Comparison of ENCODE assay signal across 9 cellular contexts in genomic region chr18:7177131-7177744, GRCh38. TPM values are rescaled to one million over a fixed set of nuclear protein-coding genes. Genes with fewer than 3 reads are reported as not detected.
DNase-seq lines count a peak whose midpoint lies in the region; ATAC-seq and TF ChIP-seq lines count a peak whose summit lies in the region.
"Had no signal": no experiment of that assay in that cellular context is flagged by ENCODE, and none has a peak within 500 bp of the region (broad histone marks: within the 10 kb centered on the region; RNA-seq: fewer than 3 reads in every experiment).

No MANE protein-coding gene starts in this region.

- no peaks in the 10 kb centered on the region for H3K36me3 ChIP-seq in hepatocyte (replicated peaks; ENCODE audit: insufficient read depth, low read depth)

- ATAC-seq in stimulated activated naive B cell treated with anti-CD40 and anti-IgM and Interleukin-4, amounts not matched to agents 10 μg/mL and 1 μg/mL and 100 μg/mL, for 72 hours (replicated peaks), result peak; percentile 74 to 80
- ATAC-seq in CD4-positive, alpha-beta T cell (ENCODE audit: poor library complexity), result no peak
- ATAC-seq in HG03097 (IDR thresholded peaks at IDR 0.05; ENCODE audit: low FRiP score, unreplicated experiment), result no peak

- WGBS in hepatocyte (ENCODE audit: low lambda C conversion rate, missing lambda C conversion rate), result 52% methylated on average over 4 of the region's 4 CpGs

- no peaks in the 10 kb centered on the region for H4K20me1 ChIP-seq in hepatocyte (ENCODE audit: insufficient read depth, poor library complexity, severe bottlenecking)

- H3K4me1 ChIP-seq in hepatocyte (ENCODE audit: insufficient read depth), result peaks cover 2% of the 10 kb centered on the region

- H3K9me2 ChIP-seq in hepatocyte (replicated peaks; ENCODE audit: insufficient read depth), result no peaks in the 10 kb centered on the region

- POLR2A ChIA-PET in activated CD4-positive, alpha-beta memory T cell treated with anti-CD3 and anti-CD28 coated beads for 36 hours (lab: Charles Lee), result no interaction called here
- POLR2A ChIA-PET in activated CD4-positive, alpha-beta memory T cell treated with anti-CD3 and anti-CD28 coated beads, Interleukin-2, amount 10 ng/mL, durations not matched to agents 7 days and 5 days (lab: Charles Lee), result no interaction called here
- POLR2A ChIA-PET in CD4-positive, alpha-beta T cell (lab: Charles Lee), result no interaction called here

- H3K27ac Mint-ChIP-seq in activated CD4-positive, alpha-beta memory T cell treated with anti-CD3 and anti-CD28 coated beads for 36 hours, result no peak overlapping the region
- H3K27ac Mint-ChIP-seq in activated CD4-positive, alpha-beta memory T cell treated with anti-CD3 and anti-CD28 coated beads, Interleukin-2, amount 10 ng/mL, durations not matched to agents 7 days and 5 days, result no peak overlapping the region
- no peak overlapping the region for H3K27ac Mint-ChIP-seq in stimulated activated naive B cell treated with anti-CD40 and anti-IgM and Interleukin-4, amounts not matched to agents 10 μg/mL and 1 μg/mL and 100 μg/mL, for 72 hours
- no peak overlapping the region for H3K27ac Mint-ChIP-seq in CD4-positive, alpha-beta T cell

- no peaks in the 10 kb centered on the region for H3K27me3 Mint-ChIP-seq in activated CD4-positive, alpha-beta memory T cell treated with anti-CD3 and anti-CD28 coated beads for 36 hours
- H3K27me3 Mint-ChIP-seq in activated CD4-positive, alpha-beta memory T cell treated with anti-CD3 and anti-CD28 coated beads, Interleukin-2, amount 10 ng/mL, durations not matched to agents 7 days and 5 days, result no peaks in the 10 kb centered on the region
- no peaks in the 10 kb centered on the region for H3K27me3 Mint-ChIP-seq in stimulated activated naive B cell treated with anti-CD40 and anti-IgM and Interleukin-4, amounts not matched to agents 10 μg/mL and 1 μg/mL and 100 μg/mL, for 72 hours
- no peaks in the 10 kb centered on the region for H3K27me3 Mint-ChIP-seq in CD4-positive, alpha-beta T cell

- CTCF ChIA-PET in activated CD4-positive, alpha-beta memory T cell treated with anti-CD3 and anti-CD28 coated beads for 36 hours (lab: Charles Lee), result interaction anchor here (0.9 kb wide), 1 partner anchor 21 kb away, joined by 3 read pairs; no protein-coding TSS in a partner anchor
- CTCF ChIA-PET in activated CD4-positive, alpha-beta memory T cell treated with anti-CD3 and anti-CD28 coated beads, Interleukin-2, amount 10 ng/mL, durations not matched to agents 7 days and 5 days (lab: Charles Lee), result no interaction called here
- CTCF ChIA-PET in CD4-positive, alpha-beta T cell (lab: Charles Lee), result no interaction called here

- H3K36me3 Mint-ChIP-seq in activated CD4-positive, alpha-beta memory T cell treated with anti-CD3 and anti-CD28 coated beads for 36 hours, result no peaks in the 10 kb centered on the region
- no peaks in the 10 kb centered on the region for H3K36me3 Mint-ChIP-seq in activated CD4-positive, alpha-beta memory T cell treated with anti-CD3 and anti-CD28 coated beads, Interleukin-2, amount 10 ng/mL, durations not matched to agents 7 days and 5 days (ENCODE audit: low read depth)
- no peaks in the 10 kb centered on the region for H3K36me3 Mint-ChIP-seq in stimulated activated naive B cell treated with anti-CD40 and anti-IgM and Interleukin-4, amounts not matched to agents 10 μg/mL and 1 μg/mL and 100 μg/mL, for 72 hours
- H3K36me3 Mint-ChIP-seq in CD4-positive, alpha-beta T cell (ENCODE audit: low read depth), result no peaks in the 10 kb centered on the region

- no peaks in the 10 kb centered on the region for H3K79me2 ChIP-seq in hepatocyte

- no peaks in the 10 kb centered on the region for H3K4me1 Mint-ChIP-seq in activated CD4-positive, alpha-beta memory T cell treated with anti-CD3 and anti-CD28 coated beads for 36 hours (ENCODE audit: low read depth)
- no peaks in the 10 kb centered on the region for H3K4me1 Mint-ChIP-seq in activated CD4-positive, alpha-beta memory T cell treated with anti-CD3 and anti-CD28 coated beads, Interleukin-2, amount 10 ng/mL, durations not matched to agents 7 days and 5 days
- H3K4me1 Mint-ChIP-seq in stimulated activated naive B cell treated with anti-CD40 and anti-IgM and Interleukin-4, amounts not matched to agents 10 μg/mL and 1 μg/mL and 100 μg/mL, for 72 hours, result no peaks in the 10 kb centered on the region
- no peaks in the 10 kb centered on the region for H3K4me1 Mint-ChIP-seq in CD4-positive, alpha-beta T cell (ENCODE audit: low read depth)

- peaks cover 4% of the 10 kb centered on the region for H3K9me3 Mint-ChIP-seq in activated CD4-positive, alpha-beta memory T cell treated with anti-CD3 and anti-CD28 coated beads for 36 hours
- H3K9me3 Mint-ChIP-seq in activated CD4-positive, alpha-beta memory T cell treated with anti-CD3 and anti-CD28 coated beads, Interleukin-2, amount 10 ng/mL, durations not matched to agents 7 days and 5 days, result peaks cover 5% of the 10 kb centered on the region
- peaks cover 0 to 3% of the 10 kb centered on the region in 2 donors for H3K9me3 Mint-ChIP-seq in stimulated activated naive B cell treated with anti-CD40 and anti-IgM and Interleukin-4, amounts not matched to agents 10 μg/mL and 1 μg/mL and 100 μg/mL, for 72 hours
- no peaks in the 10 kb centered on the region for H3K9me3 Mint-ChIP-seq in CD4-positive, alpha-beta T cell

- no peak overlapping the region for H3K4me2 ChIP-seq in hepatocyte

- DNase-seq in activated CD4-positive, alpha-beta memory T cell treated with anti-CD3 and anti-CD28 coated beads for 36 hours, result peak; percentile 11
- no peak for DNase-seq in activated CD4-positive, alpha-beta memory T cell treated with anti-CD3 and anti-CD28 coated beads, Interleukin-2, amount 10 ng/mL, durations not matched to agents 7 days and 5 days
- peak; percentile 35 for DNase-seq in NCI-H1694 (lab: John Stamatoyannopoulos, UW)
- DNase-seq in astrocyte of the cerebellum (ENCODE audit: low read depth), result peak; percentile 63
- DNase-seq in hepatocyte (ENCODE audit: low spot score), result peak; percentile 86
- DNase-seq in stimulated activated naive B cell treated with anti-CD40 and anti-IgM and Interleukin-4, amounts not matched to agents 10 μg/mL and 1 μg/mL and 100 μg/mL, for 72 hours, result peak; percentile 2
- no peak for DNase-seq in CD4-positive, alpha-beta T cell

- no peaks in the 10 kb centered on the region for H3K9me3 ChIP-seq in hepatocyte (ENCODE audit: low read depth)
- H3K9me3 ChIP-seq in CD4-positive, alpha-beta T cell (ENCODE audit: control insufficient read depth, low read length), result no peaks in the 10 kb centered on the region

- H3K4me3 ChIP-seq in astrocyte of the cerebellum (ENCODE audit: low read depth, low read length) (no peak overlapping the region), hepatocyte (no peak overlapping the region)

- no peak overlapping the region for H3K4me3 Mint-ChIP-seq in activated CD4-positive, alpha-beta memory T cell treated with anti-CD3 and anti-CD28 coated beads for 36 hours
- no peak overlapping the region for H3K4me3 Mint-ChIP-seq in activated CD4-positive, alpha-beta memory T cell treated with anti-CD3 and anti-CD28 coated beads, Interleukin-2, amount 10 ng/mL, durations not matched to agents 7 days and 5 days
- H3K4me3 Mint-ChIP-seq in stimulated activated naive B cell treated with anti-CD40 and anti-IgM and Interleukin-4, amounts not matched to agents 10 μg/mL and 1 μg/mL and 100 μg/mL, for 72 hours, result no peak overlapping the region
- H3K4me3 Mint-ChIP-seq in CD4-positive, alpha-beta T cell, result no peak overlapping the region

- no peaks in the 10 kb centered on the region for H3K27me3 ChIP-seq in hepatocyte
- no peaks in the 10 kb centered on the region for H3K27me3 ChIP-seq in CD4-positive, alpha-beta T cell (ENCODE audit: control insufficient read depth, insufficient read depth, low read length)

- H3K27ac ChIP-seq in hepatocyte, result no peak overlapping the region
- no peak overlapping the region for H3K27ac ChIP-seq in CD4-positive, alpha-beta T cell (ENCODE audit: low read depth, low read length)

- intact Hi-C loops in activated CD4-positive, alpha-beta memory T cell treated with anti-CD3 and anti-CD28 coated beads for 36 hours (cut with micrococcal nuclease), result no loop called here
- intact Hi-C loops in CD4-positive, alpha-beta T cell (cut with DNase I, micrococcal nuclease), result no loop called here

- TF ChIP-seq CTCF in astrocyte of the cerebellum (IDR thresholded peaks at IDR 0.05; ENCODE audit: low read depth, low read length, missing control alignments) (peak; percentile 91), hepatocyte (IDR thresholded peaks at IDR 0.05; ENCODE audit: poor library complexity) (peak; percentile 80)
- no peak for TF ChIP-seq CTCF in CD4-positive, alpha-beta T cell (IDR thresholded peaks at IDR 0.05)

- in situ Hi-C loops in astrocyte of the cerebellum (cut with HindIII; ENCODE audit: low sequenced_read_pairs), result no loop called here

- H2AFZ ChIP-seq in hepatocyte, result no peak overlapping the region

RNA-seq across cellular contexts. Expression of gene LRRC30, which starts 53.7 kb away (rescaled TPM):
- total RNA-seq in activated CD4-positive, alpha-beta memory T cell treated with anti-CD3 and anti-CD28 coated beads for 36 hours, result not detected
- not detected for total RNA-seq in activated CD4-positive, alpha-beta memory T cell treated with anti-CD3 and anti-CD28 coated beads, Interleukin-2, amount 10 ng/mL, durations not matched to agents 7 days and 5 days
- total RNA-seq in hepatocyte, result not detected in 2 replicates
- polyA plus RNA-seq in hepatocyte, result not detected in 2 replicates
- not detected for total RNA-seq in CD4-positive, alpha-beta T cell
- polyA plus RNA-seq: adipose tissue had no signal

RNA-seq across cellular contexts. Expression of gene LAMA1, which starts 59.6 kb away (rescaled TPM):
- not detected for total RNA-seq in activated CD4-positive, alpha-beta memory T cell treated with anti-CD3 and anti-CD28 coated beads for 36 hours
- total RNA-seq in activated CD4-positive, alpha-beta memory T cell treated with anti-CD3 and anti-CD28 coated beads, Interleukin-2, amount 10 ng/mL, durations not matched to agents 7 days and 5 days, result not detected
- 50.3 and 52.7 TPM in 2 replicates for total RNA-seq in hepatocyte
- 27.7 and 29.0 TPM in 2 replicates for polyA plus RNA-seq in hepatocyte
- total RNA-seq in CD4-positive, alpha-beta T cell, result not detected

Comparison
In these comparisons a context has a peak if more than half of its experiments do, and no peak if none do; other contexts are left out.
1. DNase-seq: peak in activated CD4-positive, alpha-beta memory T cell treated with anti-CD3 and anti-CD28 coated beads for 36 hours (single experiment), NCI-H1694 (single experiment), astrocyte of the cerebellum (single experiment), hepatocyte (single experiment) and stimulated activated naive B cell treated with anti-CD40 and anti-IgM and Interleukin-4, amounts not matched to agents 10 μg/mL and 1 μg/mL and 100 μg/mL, for 72 hours (single experiment); none in activated CD4-positive, alpha-beta memory T cell treated with anti-CD3 and anti-CD28 coated beads, Interleukin-2, amount 10 ng/mL, durations not matched to agents 7 days and 5 days (single experiment) and CD4-positive, alpha-beta T cell (0 of 10).
2. ATAC-seq: peak in stimulated activated naive B cell treated with anti-CD40 and anti-IgM and Interleukin-4, amounts not matched to agents 10 μg/mL and 1 μg/mL and 100 μg/mL, for 72 hours (2 of 2); none in CD4-positive, alpha-beta T cell (single experiment) and HG03097 (single experiment).
3. RNA of gene LAMA1, which starts 59.6 kb away (total RNA-seq): 50.3 to 52.7 TPM in hepatocyte; not detected in activated CD4-positive, alpha-beta memory T cell treated with anti-CD3 and anti-CD28 coated beads for 36 hours, not detected in activated CD4-positive, alpha-beta memory T cell treated with anti-CD3 and anti-CD28 coated beads, Interleukin-2, amount 10 ng/mL, durations not matched to agents 7 days and 5 days and not detected in CD4-positive, alpha-beta T cell; every median in the first group is over 10 times any median in the second.